8 cellular contexts compared by ENCODE assay signal in genomic region chr12:32755654-32756475, GRCh38. TPM values are rescaled to one million over a fixed set of nuclear protein-coding genes. Genes with fewer than 3 reads are reported as not detected.
DNase-seq lines count a peak whose midpoint lies in the region; ATAC-seq and TF ChIP-seq lines count a peak whose summit lies in the region.

TSS of gene YARS2 (minus strand) at chr12:32755897. CDS start at chr12:32755874, 23 bp downstream.

- peaks cover 11 to 18% (median 13%) of the 10 kb centered on the region in 3 donors for H3K4me1 Mint-ChIP-seq in IgD-negative memory B cell

- H3K4me1 ChIP-seq in mucosa of stomach (ENCODE audit: control insufficient read depth, insufficient read depth, low read length) = peaks cover 13% of the 10 kb centered on the region

- no peaks in the 10 kb centered on the region for H3K27me3 Mint-ChIP-seq in IgD-negative memory B cell

- peak within 1 kb of the TSS; percentile 69 to 94 (median 87) for H3K27ac Mint-ChIP-seq in IgD-negative memory B cell

- ATAC-seq in GM21528 (IDR thresholded peaks at IDR 0.05; ENCODE audit: low FRiP score, unreplicated experiment) = peak; percentile 95

- H3K27me3 ChIP-seq in mucosa of stomach (ENCODE audit: control insufficient read depth, insufficient read depth, low read length) = no peaks in the 10 kb centered on the region

- H3K36me3 Mint-ChIP-seq in IgD-negative memory B cell = peaks cover 4% of the 10 kb centered on the region

- H3K4me3 Mint-ChIP-seq in IgD-negative memory B cell = peak within 1 kb of the TSS; percentile 90 to 98 (median 93)

- TF ChIP-seq POLR2A in erythroblast (IDR thresholded peaks at IDR 0.05; ENCODE audit: low read length) = peak; percentile 95

- H3K9ac ChIP-seq in mucosa of stomach (ENCODE audit: low read length) = peak within 1 kb of the TSS; percentile 85

- H3K9me3 Mint-ChIP-seq in IgD-negative memory B cell = no peaks in the 10 kb centered on the region

- peak within 1 kb of the TSS; percentile 96 for H3K4me3 ChIP-seq in mucosa of stomach (ENCODE audit: low read length)

- DNase-seq in DMS114 treated with DMSO at 0.1 percent for 48 hours (lab: John Stamatoyannopoulos, UW; ENCODE audit: unreplicated experiment) = peak; percentile 97
- DNase-seq in OCI-M2 (lab: John Stamatoyannopoulos, UW; ENCODE audit: unreplicated experiment) = peak; percentile 23
- DNase-seq in activated T-cell treated with anti-CD3 and anti-CD28 coated beads for 48 hours (ENCODE audit: low read depth) = peak; percentile 76
- peak; percentile 96 for DNase-seq in erythroblast (lab: John Stamatoyannopoulos, UW)
- peak; percentile 74 for DNase-seq in stimulated activated CD8-positive, alpha-beta memory T cell treated with anti-CD3 and anti-CD28 coated beads, Interleukin-7, amount 100 ng/mL, for 24 hours (ENCODE audit: low read depth)

- H3K36me3 ChIP-seq in mucosa of stomach (ENCODE audit: control insufficient read depth, insufficient read depth, low read length) = peaks cover 7% of the 10 kb centered on the region

- H3K9me3 ChIP-seq in mucosa of stomach (ENCODE audit: control insufficient read depth, low read length) = no peaks in the 10 kb centered on the region

RNA-seq across cellular contexts. Expression of gene YARS2, which starts in this region (rescaled TPM):
- polyA plus RNA-seq in IgD-negative memory B cell = 20.8 TPM

Comparison
In these comparisons a context has a peak if more than half of its experiments do, and no peak if none do; other contexts are left out.
1. Peak in every context shown above with its lines: DNase-seq, ATAC-seq and H3K4me3 ChIP-seq.
2. DNase-seq: peak in every context shown above with its lines; median percentile 97 in DMS114 treated with DMSO at 0.1 percent for 48 hours; 96 in erythroblast; 76 in activated T-cell treated with anti-CD3 and anti-CD28 coated beads for 48 hours; 74 in stimulated activated CD8-positive, alpha-beta memory T cell treated with anti-CD3 and anti-CD28 coated beads, Interleukin-7, amount 100 ng/mL, for 24 hours; 23 in OCI-M2.